Comparison of ENCODE assay signal across 14 cellular contexts in the genomic region with DNA sequence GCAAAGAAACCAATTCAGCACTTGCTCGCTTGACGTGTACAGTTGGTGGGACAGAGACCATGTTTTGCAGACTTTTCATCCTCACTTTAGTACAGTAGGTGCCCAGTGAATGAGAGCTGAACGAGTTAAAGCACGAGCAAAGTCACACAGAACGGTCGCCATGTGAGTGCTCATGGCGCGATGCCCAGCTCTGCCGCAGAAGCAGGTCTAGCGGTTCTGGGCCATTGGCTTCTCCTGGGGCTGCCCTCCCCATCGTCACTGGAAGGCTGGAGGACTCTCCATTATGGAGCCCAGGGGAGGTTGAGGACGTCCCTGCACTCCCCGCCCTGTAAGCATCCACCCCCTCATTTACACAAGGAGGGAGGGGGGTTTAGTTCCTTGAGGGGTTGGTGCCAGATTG.
"Had no signal": no experiment of that assay in that cellular context is flagged by ENCODE, and none has a peak within 500 bp of the region (broad histone marks: within the 10 kb centered on the region; RNA-seq: fewer than 3 reads in every experiment).

No MANE protein-coding gene starts in this region.

- H3K4me1 ChIP-seq: breast epithelium, lower lobe of right lung had no signal

- H3K4me3 ChIP-seq: breast epithelium, coronary artery, gastroesophageal sphincter, lower lobe of right lung had no signal

- H3K36me3 ChIP-seq: breast epithelium, gastroesophageal sphincter, lower lobe of right lung had no signal

- H3K27ac ChIP-seq: breast epithelium, coronary artery, gastroesophageal sphincter, lower lobe of right lung had no signal

- H3K9me3 ChIP-seq: breast epithelium, gastroesophageal sphincter, lower lobe of right lung had no signal

- H3K27me3 ChIP-seq: breast epithelium, gastroesophageal sphincter had no signal

- DNase-seq: activated naive CD4-positive, alpha-beta T cell treated with Interleukin-2 at 50 U/mL for 16 hours; activated naive CD8-positive, alpha-beta T cell treated with anti-CD3 and anti-CD28 coated beads for 36 hours; activated T-cell treated with anti-CD3 and anti-CD28 coated beads, Interleukin-2, amount 50 U/mL, for 1 hour; cerebellar nuclear complex; head of caudate nucleus; lower lobe of right lung; naive thymus-derived CD4-positive, alpha-beta T cell; posterior cingulate gyrus; stimulated activated CD4-positive, alpha-beta T cell treated with anti-CD3 and anti-CD28 coated beads, Interleukin-4, amount 100 ng/mL, for 24 hours; stimulated activated naive CD8-positive, alpha-beta T cell treated with anti-CD3 and anti-CD28 coated beads, Interleukin-15, Interleukin-2, amounts not matched to agents 100 U/mL and 50 U/mL, for 24 hours; T1000 had no signal
